Comparison of ENCODE assay signal across 20 cellular contexts in the genomic region with DNA sequence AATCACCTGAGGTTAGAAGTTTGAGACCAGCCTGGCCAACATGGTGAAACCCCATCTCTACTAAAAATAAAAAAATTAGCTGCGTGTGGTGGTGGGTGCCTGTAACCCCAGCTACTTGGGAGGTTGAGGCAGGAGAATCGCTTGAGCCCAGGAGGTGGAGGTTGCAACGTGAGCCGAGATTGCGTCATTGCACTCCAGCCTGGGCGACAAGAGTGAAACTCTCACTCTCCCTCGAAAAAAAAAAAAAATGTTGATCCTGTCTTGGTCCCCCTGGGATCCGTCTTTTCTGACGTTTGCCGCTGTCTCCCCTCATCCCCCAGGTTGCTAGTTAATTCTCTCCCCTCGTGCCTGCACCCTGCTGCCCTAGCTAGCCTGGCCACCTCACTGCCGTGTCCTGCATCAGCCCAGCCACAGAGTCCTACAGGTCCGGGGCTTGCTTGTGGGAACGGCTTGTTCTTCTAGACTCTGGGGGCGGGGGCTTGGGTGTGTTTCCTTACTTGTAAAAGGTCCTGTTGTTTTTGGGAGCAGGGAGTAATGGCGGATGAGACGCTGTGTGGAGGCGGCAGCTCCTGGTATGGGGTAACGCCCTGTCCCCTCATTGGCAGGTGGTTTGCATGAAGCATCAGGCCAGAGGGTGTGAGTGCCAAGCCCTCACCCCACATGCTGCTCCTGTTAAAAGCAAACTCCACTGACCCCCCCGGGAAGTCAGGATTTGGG.
"Had no signal": no experiment of that assay in that cellular context is flagged by ENCODE, and none has a peak within 500 bp of the region (broad histone marks: within the 10 kb centered on the region; RNA-seq: fewer than 3 reads in every experiment).

No MANE protein-coding gene starts in this region.

- H3K27me3 ChIP-seq: body of pancreas, sigmoid colon, tibial artery had no signal

- DNase-seq: activated CD4-positive, alpha-beta T cell treated with anti-CD3 and anti-CD28 coated beads for 4 hours; activated CD8-positive, alpha-beta memory T cell treated with anti-CD3 and anti-CD28 coated beads, Interleukin-2, amount 50 U/mL, for 48 hours; activated CD8-positive, alpha-beta T cell treated with anti-CD3 and anti-CD28 coated beads, Interleukin-2, amount 10 ng/mL, durations not matched to agents 7 days and 5 days; activated naive CD4-positive, alpha-beta T cell treated with anti-CD3 and anti-CD28 coated beads, Interleukin-2, amount 10 ng/mL, durations not matched to agents 7 days and 5 days; amniotic stem cell; body of pancreas; central memory CD4-positive, alpha-beta T cell; effector memory CD8-positive, alpha-beta T cell; erythroblast; hypothalamus; psoas muscle; sigmoid colon; stimulated activated CD4-positive, alpha-beta T cell treated with anti-CD3 and anti-CD28 coated beads, Interleukin-12 subunit alpha, Interleukin-12 subunit beta, amount 100 ng/mL, for 4 hours; stimulated activated CD4-positive, alpha-beta T cell treated with anti-CD3 and anti-CD28 coated beads, Interleukin-2, amount 100 ng/mL, for 48 hours; stimulated activated naive CD8-positive, alpha-beta T cell treated with anti-CD3 and anti-CD28 coated beads, Interleukin-15, amount 100 ng/mL, for 72 hours; T1000; tibial artery had no signal

- H3K27ac ChIP-seq: body of pancreas, psoas muscle, sigmoid colon, tibial artery, VCaP had no signal

- ATAC-seq: activated CD8-positive, alpha-beta T cell treated with anti-CD3 and anti-CD28 coated beads, Interleukin-2, amount 10 ng/mL, durations not matched to agents 7 days and 5 days; activated T-helper 17 cell treated with anti-CD3 and anti-CD28 coated beads, Interleukin-2, amount 50 U/mL, for 72 hours; body of pancreas; effector memory CD8-positive, alpha-beta T cell; natural killer cell treated with Interleukin-12 subunit alpha and Interleukin-12 subunit beta and Interleukin-15 and Interleukin-18, amount 100 ng/mL, for 72 hours; psoas muscle; stimulated activated naive CD8-positive, alpha-beta T cell treated with anti-CD3 and anti-CD28 coated beads, Interleukin-15, amount 100 ng/mL, for 72 hours had no signal

- H3K27me3 Mint-ChIP-seq: activated naive CD4-positive, alpha-beta T cell treated with anti-CD3 and anti-CD28 coated beads, Interleukin-2, amount 10 ng/mL, durations not matched to agents 7 days and 5 days; activated T-helper 17 cell treated with anti-CD3 and anti-CD28 coated beads, Interleukin-2, amount 50 U/mL, for 72 hours; effector memory CD8-positive, alpha-beta T cell; natural killer cell treated with Interleukin-12 subunit alpha and Interleukin-12 subunit beta and Interleukin-15 and Interleukin-18, amount 100 ng/mL, for 72 hours; stimulated activated naive CD8-positive, alpha-beta T cell treated with anti-CD3 and anti-CD28 coated beads, Interleukin-15, amount 100 ng/mL, for 72 hours had no signal

- H3K4me3 ChIP-seq: body of pancreas, psoas muscle, sigmoid colon, tibial artery had no signal

- H3K4me1 ChIP-seq: body of pancreas had no signal

- H3K9me3 Mint-ChIP-seq: activated naive CD4-positive, alpha-beta T cell treated with anti-CD3 and anti-CD28 coated beads, Interleukin-2, amount 10 ng/mL, durations not matched to agents 7 days and 5 days; activated T-helper 17 cell treated with anti-CD3 and anti-CD28 coated beads, Interleukin-2, amount 50 U/mL, for 72 hours; effector memory CD8-positive, alpha-beta T cell; natural killer cell treated with Interleukin-12 subunit alpha and Interleukin-12 subunit beta and Interleukin-15 and Interleukin-18, amount 100 ng/mL, for 72 hours; stimulated activated naive CD8-positive, alpha-beta T cell treated with anti-CD3 and anti-CD28 coated beads, Interleukin-15, amount 100 ng/mL, for 72 hours had no signal

- H3K4me3 Mint-ChIP-seq: activated CD8-positive, alpha-beta T cell treated with anti-CD3 and anti-CD28 coated beads, Interleukin-2, amount 10 ng/mL, durations not matched to agents 7 days and 5 days; activated naive CD4-positive, alpha-beta T cell treated with anti-CD3 and anti-CD28 coated beads, Interleukin-2, amount 10 ng/mL, durations not matched to agents 7 days and 5 days; activated T-helper 17 cell treated with anti-CD3 and anti-CD28 coated beads, Interleukin-2, amount 50 U/mL, for 72 hours; effector memory CD8-positive, alpha-beta T cell; natural killer cell treated with Interleukin-12 subunit alpha and Interleukin-12 subunit beta and Interleukin-15 and Interleukin-18, amount 100 ng/mL, for 72 hours; stimulated activated naive CD8-positive, alpha-beta T cell treated with anti-CD3 and anti-CD28 coated beads, Interleukin-15, amount 100 ng/mL, for 72 hours had no signal

- H3K27ac Mint-ChIP-seq: activated CD8-positive, alpha-beta T cell treated with anti-CD3 and anti-CD28 coated beads, Interleukin-2, amount 10 ng/mL, durations not matched to agents 7 days and 5 days; effector memory CD8-positive, alpha-beta T cell had no signal

- H3K9me3 ChIP-seq: body of pancreas, psoas muscle, sigmoid colon, tibial artery had no signal
